24 cellular contexts compared by ENCODE assay signal in the genomic region with DNA sequence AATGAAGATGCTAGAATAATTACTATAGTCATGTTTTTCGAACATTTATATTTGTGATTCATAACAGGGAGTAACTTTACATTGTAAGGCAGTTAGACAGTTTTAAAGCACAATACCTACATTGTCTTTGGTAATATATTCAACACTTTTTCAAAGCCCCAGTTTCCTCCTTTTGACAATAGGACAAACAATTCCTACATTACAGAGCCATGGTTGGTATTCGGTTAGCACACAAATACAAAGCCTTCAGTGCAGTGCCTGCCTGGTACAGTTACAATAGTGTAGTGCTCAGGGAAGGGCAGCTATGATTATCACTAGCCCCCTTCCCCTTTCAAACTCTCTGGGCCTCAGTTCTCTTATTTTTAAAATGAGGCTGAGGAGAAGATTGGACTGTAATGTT.
"Had no signal": no experiment of that assay in that cellular context is flagged by ENCODE, and none has a peak within 500 bp of the region (broad histone marks: within the 10 kb centered on the region; RNA-seq: fewer than 3 reads in every experiment).

No MANE protein-coding gene starts in this region.

- H3K9me3 ChIP-seq: Peyer's patch had no signal

- H3K4me1 Mint-ChIP-seq: activated B cell treated with CpG ODN at 0.5 μM for 24 hours; activated CD4-positive, alpha-beta T cell treated with anti-CD3 and anti-CD28 coated beads, Interleukin-2, amount 10 ng/mL, durations not matched to agents 24 days and 14 days; IgD-negative memory B cell had no signal

- H3K27ac ChIP-seq: brain microvascular endothelial cell, cardiac muscle cell, KMS-11, Peyer's patch, RWPE1 had no signal

- H3K27me3 Mint-ChIP-seq: activated B cell treated with CpG ODN at 0.5 μM for 24 hours; activated CD4-positive, alpha-beta memory T cell treated with anti-CD3 and anti-CD28 coated beads for 36 hours; activated CD4-positive, alpha-beta T cell treated with anti-CD3 and anti-CD28 coated beads, Interleukin-2, amount 10 ng/mL, durations not matched to agents 24 days and 14 days; activated naive CD8-positive, alpha-beta T cell; IgD-negative memory B cell had no signal

- H3K4me1 ChIP-seq: Peyer's patch had no signal

- H3K27me3 ChIP-seq: brain microvascular endothelial cell, cardiac muscle cell, Peyer's patch had no signal

- H3K36me3 Mint-ChIP-seq: activated CD4-positive, alpha-beta memory T cell treated with anti-CD3 and anti-CD28 coated beads for 36 hours; activated naive CD8-positive, alpha-beta T cell; IgD-negative memory B cell had no signal

- DNase-seq: activated B cell treated with CpG ODN at 0.5 μM for 24 hours; activated CD4-positive, alpha-beta memory T cell treated with anti-CD3 and anti-CD28 coated beads for 36 hours; activated CD4-positive, alpha-beta T cell treated with anti-CD3 and anti-CD28 coated beads for 1 hour; activated CD4-positive, alpha-beta T cell treated with anti-CD3 and anti-CD28 coated beads, Interleukin-2, amount 10 ng/mL, durations not matched to agents 24 days and 14 days; activated CD8-positive, alpha-beta memory T cell treated with anti-CD3 and anti-CD28 coated beads for 24 hours; activated effector memory CD4-positive, alpha-beta T cell treated with anti-CD3 and anti-CD28 coated beads, Interleukin-2, amount 50 U/mL, for 16 hours; activated naive CD4-positive, alpha-beta T cell treated with Interleukin-2 at 50 U/mL for 16 hours; activated T-cell treated with anti-CD3 and anti-CD28 coated beads, Interleukin-2, amount 50 U/mL, for 4 hours; brain microvascular endothelial cell; MV-4-11; NCI-H1105; NCI-H1436; NCI-H1694 treated with DMSO at 0.1 percent for 48 hours; NCI-H2029 treated with DMSO at 0.1 percent for 48 hours; NCI-H446 treated with DMSO at 0.1 percent for 48 hours; NCI-H524 treated with DMSO at 0.1 percent for 48 hours; Peyer's patch; Right ventricle myocardium superior had no signal

- H3K36me3 ChIP-seq: brain microvascular endothelial cell, cardiac muscle cell, Peyer's patch had no signal

- H3K4me3 ChIP-seq: cardiac muscle cell, Peyer's patch had no signal

- H3K4me3 Mint-ChIP-seq: activated B cell treated with CpG ODN at 0.5 μM for 24 hours; activated CD4-positive, alpha-beta memory T cell treated with anti-CD3 and anti-CD28 coated beads for 36 hours; activated CD4-positive, alpha-beta T cell treated with anti-CD3 and anti-CD28 coated beads, Interleukin-2, amount 10 ng/mL, durations not matched to agents 24 days and 14 days; activated naive CD8-positive, alpha-beta T cell; activated T-cell treated with anti-CD3 and anti-CD28 coated beads, Interleukin-2, amount 50 U/mL, for 4 hours; IgD-negative memory B cell; T-helper 1 cell treated with Interleukin-12 subunit alpha and Interleukin-12 subunit beta and Interleukin-4 antibody, amounts not matched to agents 30 μg/mL and 1 μg/mL, for 36 hours had no signal

- H3K9me3 Mint-ChIP-seq: activated CD4-positive, alpha-beta T cell treated with anti-CD3 and anti-CD28 coated beads, Interleukin-2, amount 10 ng/mL, durations not matched to agents 24 days and 14 days had no signal

- H3K27ac Mint-ChIP-seq: activated B cell treated with CpG ODN at 0.5 μM for 24 hours; activated CD4-positive, alpha-beta memory T cell treated with anti-CD3 and anti-CD28 coated beads for 36 hours; activated CD4-positive, alpha-beta T cell treated with anti-CD3 and anti-CD28 coated beads, Interleukin-2, amount 10 ng/mL, durations not matched to agents 24 days and 14 days; activated naive CD8-positive, alpha-beta T cell; IgD-negative memory B cell; T-helper 1 cell treated with Interleukin-12 subunit alpha and Interleukin-12 subunit beta and Interleukin-4 antibody, amounts not matched to agents 30 μg/mL and 1 μg/mL, for 36 hours had no signal

- ATAC-seq: activated T-cell treated with anti-CD3 and anti-CD28 coated beads, Interleukin-2, amount 50 U/mL, for 4 hours had no signal
